In the genomic region with DNA sequence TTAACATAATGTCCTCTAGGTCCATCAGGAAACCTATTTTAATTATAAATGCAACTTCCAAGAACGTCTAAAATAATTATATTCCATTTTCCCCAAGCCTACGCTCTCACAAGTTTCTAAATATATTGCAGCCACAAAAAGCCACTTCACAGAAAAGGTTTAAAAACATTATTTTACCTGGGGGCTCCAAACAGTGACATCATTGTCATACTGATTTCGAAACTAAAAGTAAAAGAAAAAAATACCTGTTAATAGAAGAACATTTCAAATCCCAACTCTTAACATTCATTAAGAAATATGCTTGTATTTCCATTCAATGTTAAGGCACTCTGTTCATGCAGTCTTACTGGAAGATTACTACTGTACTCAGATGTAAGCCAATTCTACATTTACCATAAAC, we compare ENCODE assay signal across 9 cellular contexts. TPM values are rescaled to one million over a fixed set of nuclear protein-coding genes. Genes with fewer than 3 reads are reported as not detected.
A peak's percentile ranks its signal among the peaks of the same experiment; 100 is the strongest.
DNase-seq lines count a peak whose midpoint lies in the region; ATAC-seq and TF ChIP-seq lines count a peak whose summit lies in the region.
"Had no signal": no experiment of that assay in that cellular context is flagged by ENCODE, and none has a peak within 500 bp of the region (broad histone marks: within the 10 kb centered on the region; RNA-seq: fewer than 3 reads in every experiment).

No MANE protein-coding gene starts in this region.

- TF ChIP-seq RAD21 in SK-N-SH (IDR thresholded peaks at IDR 0.05; ENCODE audit: low read length): no peak

- no peaks in the 10 kb centered on the region for H3K9me2 ChIP-seq in SK-N-SH

- H3K4me3 ChIP-seq in SK-N-SH (ENCODE audit: low read depth in 2 of 2, low read length in 1 of 2): peak overlapping the region; percentile 81 to 85; a peak in 3 of 4 replicates
- peak overlapping the region; percentile 92 for H3K4me3 ChIP-seq in iPS-18a (ENCODE audit: low read length)

- H3K27ac ChIP-seq in SK-N-SH (ENCODE audit: low read depth in 2 of 2, low read length in 1 of 2) (peak overlapping the region in 1 of 2 experiments; percentile 89; a peak in 2 of 4 replicates), iPS-18a (ENCODE audit: low read length) (no peak overlapping the region)

- H3K27me3 Mint-ChIP-seq in activated CD8-positive, alpha-beta T cell treated with anti-CD3 and anti-CD28 coated beads, Interleukin-2, amount 10 ng/mL, durations not matched to agents 7 days and 5 days (ENCODE audit: low read depth): no peaks in the 10 kb centered on the region
- H3K27me3 Mint-ChIP-seq in stimulated activated naive B cell treated with anti-CD40 and anti-IgM and Interleukin-4, amounts not matched to agents 10 μg/mL and 1 μg/mL and 100 μg/mL, for 72 hours: no peaks in the 10 kb centered on the region

- peak overlapping the region; percentile 76 for H3K4me2 ChIP-seq in SK-N-SH

- no peaks in the 10 kb centered on the region for H3F3A ChIP-seq in SK-N-SH (replicated peaks; ENCODE audit: insufficient read depth)

- WGBS in SK-N-SH (ENCODE audit: low lambda C conversion rate): 75% methylated on average over 3 of the region's 3 CpGs

- peaks cover 45% of the 10 kb centered on the region for H3K79me2 ChIP-seq in SK-N-SH (ENCODE audit: insufficient read depth)

- ATAC-seq in SK-N-SH treated with all-trans-retinoic acid at 6 μM for 48 hours (no peak), GM18868 (IDR thresholded peaks at IDR 0.05; ENCODE audit: unreplicated experiment) (no peak)
- ATAC-seq in activated CD8-positive, alpha-beta T cell treated with anti-CD3 and anti-CD28 coated beads, Interleukin-2, amount 10 ng/mL, durations not matched to agents 7 days and 5 days: no peak
- no peak for ATAC-seq in stimulated activated naive B cell treated with anti-CD40 and anti-IgM and Interleukin-4, amounts not matched to agents 10 μg/mL and 1 μg/mL and 100 μg/mL, for 72 hours (replicated peaks)

- H3K9me3 Mint-ChIP-seq in activated CD8-positive, alpha-beta T cell treated with anti-CD3 and anti-CD28 coated beads, Interleukin-2, amount 10 ng/mL, durations not matched to agents 7 days and 5 days (ENCODE audit: insufficient read depth): no peaks in the 10 kb centered on the region
- no peaks in the 10 kb centered on the region for H3K9me3 Mint-ChIP-seq in stimulated activated naive B cell treated with anti-CD40 and anti-IgM and Interleukin-4, amounts not matched to agents 10 μg/mL and 1 μg/mL and 100 μg/mL, for 72 hours

- H3K9ac ChIP-seq in SK-N-SH (peak overlapping the region; percentile 96), iPS-18a (ENCODE audit: low read length) (peak overlapping the region; percentile 94)

- peaks cover 40% of the 10 kb centered on the region for H3K36me3 Mint-ChIP-seq in activated CD8-positive, alpha-beta T cell treated with anti-CD3 and anti-CD28 coated beads, Interleukin-2, amount 10 ng/mL, durations not matched to agents 7 days and 5 days (ENCODE audit: low read depth)
- peaks cover 7 to 22% of the 10 kb centered on the region in 2 donors for H3K36me3 Mint-ChIP-seq in stimulated activated naive B cell treated with anti-CD40 and anti-IgM and Interleukin-4, amounts not matched to agents 10 μg/mL and 1 μg/mL and 100 μg/mL, for 72 hours

- no peak for TF ChIP-seq EP300 in SK-N-SH (IDR thresholded peaks at IDR 0.05; ENCODE audit: borderline replicate concordance in 1 of 2, low read depth in 1 of 2, low read length in 1 of 2)

- H4K20me1 ChIP-seq in SK-N-SH (ENCODE audit: insufficient read depth): no peaks in the 10 kb centered on the region

- H3K4me3 Mint-ChIP-seq in activated CD8-positive, alpha-beta T cell treated with anti-CD3 and anti-CD28 coated beads, Interleukin-2, amount 10 ng/mL, durations not matched to agents 7 days and 5 days: peak overlapping the region; percentile 93
- H3K4me3 Mint-ChIP-seq in stimulated activated naive B cell treated with anti-CD40 and anti-IgM and Interleukin-4, amounts not matched to agents 10 μg/mL and 1 μg/mL and 100 μg/mL, for 72 hours: peak overlapping the region; percentile 90 to 97

- H3K27me3 ChIP-seq in SK-N-SH (ENCODE audit: insufficient read depth) (no peaks in the 10 kb centered on the region), iPS-18a (ENCODE audit: control insufficient read depth, insufficient read depth, low read length) (no peaks in the 10 kb centered on the region)

- H3K36me3 ChIP-seq in SK-N-SH (replicated peaks in 1 of 2; ENCODE audit: control insufficient read depth in 1 of 2, insufficient read depth in 2 of 2, low read length in 1 of 2) (peaks cover 25 to 46% of the 10 kb centered on the region in 2 experiments), iPS-18a (ENCODE audit: control insufficient read depth, low read depth, low read length) (peaks cover 34% of the 10 kb centered on the region)

- peak overlapping the region; percentile 94 for H3K27ac Mint-ChIP-seq in activated CD8-positive, alpha-beta T cell treated with anti-CD3 and anti-CD28 coated beads, Interleukin-2, amount 10 ng/mL, durations not matched to agents 7 days and 5 days
- H3K27ac Mint-ChIP-seq in stimulated activated naive B cell treated with anti-CD40 and anti-IgM and Interleukin-4, amounts not matched to agents 10 μg/mL and 1 μg/mL and 100 μg/mL, for 72 hours: peak overlapping the region; percentile 98

- H2AFZ ChIP-seq in SK-N-SH (ENCODE audit: low read depth): no peak overlapping the region

- DNase-seq in SK-N-SH: no peak
- DNase-seq in activated CD8-positive, alpha-beta T cell treated with anti-CD3 and anti-CD28 coated beads, Interleukin-2, amount 10 ng/mL, durations not matched to agents 7 days and 5 days: no peak
- DNase-seq in stimulated activated naive B cell treated with anti-CD40 and anti-IgM and Interleukin-4, amounts not matched to agents 10 μg/mL and 1 μg/mL and 100 μg/mL, for 72 hours: no peak
- no peak for DNase-seq in hypothalamus (lab: John Stamatoyannopoulos, UW)
- DNase-seq in NCI-H510A (lab: John Stamatoyannopoulos, UW): no peak
- DNase-seq: 8988T had no signal

- H3K4me1 ChIP-seq in SK-N-SH (ENCODE audit: control insufficient read depth in 1 of 2, insufficient read depth in 2 of 2, low read depth in 1 of 2, low read length in 1 of 2): peaks cover 0 to 4% of the 10 kb centered on the region in 2 experiments; a peak in 2 of 4 replicates
- no peaks in the 10 kb centered on the region for H3K4me1 ChIP-seq in iPS-18a (ENCODE audit: control insufficient read depth, low read depth, low read length)

- CTCF ChIA-PET in SK-N-SH (lab: Yijun Ruan, JAX): no interaction called here
- CTCF ChIA-PET in activated CD8-positive, alpha-beta T cell treated with anti-CD3 and anti-CD28 coated beads, Interleukin-2, amount 10 ng/mL, durations not matched to agents 7 days and 5 days (lab: Charles Lee): interaction anchor here (1.4 to 3.0 kb wide), 7 partner anchors 18 to 388 kb away, joined by 3 to 26 read pairs (median 6); a partner anchor contains a TSS

- TF ChIP-seq CTCF in SK-N-SH (IDR thresholded peaks at IDR 0.05): no peak

- H3K9me3 ChIP-seq in SK-N-SH: no peaks in the 10 kb centered on the region
- no peaks in the 10 kb centered on the region for H3K9me3 ChIP-seq in iPS-18a (ENCODE audit: control insufficient read depth, low read depth, low read length)

- peaks cover 29% of the 10 kb centered on the region for H3K4me1 Mint-ChIP-seq in activated CD8-positive, alpha-beta T cell treated with anti-CD3 and anti-CD28 coated beads, Interleukin-2, amount 10 ng/mL, durations not matched to agents 7 days and 5 days (ENCODE audit: low read depth)
- H3K4me1 Mint-ChIP-seq in stimulated activated naive B cell treated with anti-CD40 and anti-IgM and Interleukin-4, amounts not matched to agents 10 μg/mL and 1 μg/mL and 100 μg/mL, for 72 hours: peaks cover 12 to 24% of the 10 kb centered on the region in 2 donors

- POLR2A ChIA-PET in SK-N-SH (lab: Yijun Ruan, JAX): no interaction called here
- POLR2A ChIA-PET in activated CD8-positive, alpha-beta T cell treated with anti-CD3 and anti-CD28 coated beads, Interleukin-2, amount 10 ng/mL, durations not matched to agents 7 days and 5 days (lab: Charles Lee): interaction anchor here (0.6 to 2.9 kb wide), 3 partner anchors 19 to 373 kb away, joined by 3 to 35 read pairs (median 20); a partner anchor contains a TSS

TF ChIP-seq in SK-N-SH, 30 proteins besides CTCF, POLR2A, EP300 and RAD21 (continues in another document):
- TF ChIP-seq JUND (IDR thresholded peaks at IDR 0.05) (no peak), NRF1 (IDR thresholded peaks at IDR 0.05; ENCODE audit: low read depth, low read length) (no peak), SMC3 (IDR thresholded peaks at IDR 0.05; ENCODE audit: low read depth, low read length) (no peak), TEAD4 (IDR thresholded peaks at IDR 0.05; ENCODE audit: borderline replicate concordance, insufficient read depth) (no peak), MXI1 (IDR thresholded peaks at IDR 0.05; ENCODE audit: low read depth, low read length) (no peak), GABPA (IDR thresholded peaks at IDR 0.05; ENCODE audit: low read depth) (no peak), RCOR1 (IDR thresholded peaks at IDR 0.05; ENCODE audit: low read length) (no peak), FOXM1 (IDR thresholded peaks at IDR 0.05; ENCODE audit: low read depth) (no peak), NFIC (IDR thresholded peaks at IDR 0.05; ENCODE audit: borderline replicate concordance) (no peak)

TF ChIP-seq in SK-N-SH treated with all-trans-retinoic acid at 6 μM for 48 hours, 23 proteins besides CTCF, POLR2A, EP300 and RAD21 (continues in another document):
- TF ChIP-seq BACH2 (CRISPR knock-in tag; IDR thresholded peaks at IDR 0.05; ENCODE audit: borderline replicate concordance) (no peak), OSR1 (CRISPR knock-in tag; IDR thresholded peaks at IDR 0.05) (no peak), RARB (CRISPR knock-in tag; IDR thresholded peaks at IDR 0.05) (no peak), ZC3H10 (CRISPR knock-in tag; IDR thresholded peaks at IDR 0.05) (no peak), ZNF565 (CRISPR knock-in tag; conservative IDR thresholded peaks at IDR 0.05; ENCODE audit: low read depth) (no peak)

RNA-seq across cellular contexts. Expression of a gene that starts 1.4 kb away (rescaled TPM):
- 166 and 226 TPM in 2 replicates for polyA plus RNA-seq in SK-N-SH (2012; rRNA removed)
- 185 and 231 TPM in 2 replicates for polyA plus RNA-seq in SK-N-SH (2012; cell fraction: cytosol; rRNA removed)
- polyA plus RNA-seq in SK-N-SH (2012; cell fraction: nucleus; rRNA removed): 287 and 471 TPM in 2 replicates
- 100 to 1,000 TPM; 211 to 215 TPM for total RNA-seq in activated CD8-positive, alpha-beta T cell treated with anti-CD3 and anti-CD28 coated beads, Interleukin-2, amount 10 ng/mL, durations not matched to agents 7 days and 5 days

RNA-seq across cellular contexts. Expression of a gene that starts 19.2 kb away (rescaled TPM):
- polyA plus RNA-seq in SK-N-SH (2012; rRNA removed): 81.0 and 96.2 TPM in 2 replicates
- polyA plus RNA-seq in SK-N-SH (2012; cell fraction: cytosol; rRNA removed): 103 and 108 TPM in 2 replicates
- 63.8 and 109 TPM in 2 replicates for polyA plus RNA-seq in SK-N-SH (2012; cell fraction: nucleus; rRNA removed)
- total RNA-seq in activated CD8-positive, alpha-beta T cell treated with anti-CD3 and anti-CD28 coated beads, Interleukin-2, amount 10 ng/mL, durations not matched to agents 7 days and 5 days: 10 to 100 TPM; 77.8 to 79.1 TPM
